10 cellular contexts compared by ENCODE assay signal in the genomic region with DNA sequence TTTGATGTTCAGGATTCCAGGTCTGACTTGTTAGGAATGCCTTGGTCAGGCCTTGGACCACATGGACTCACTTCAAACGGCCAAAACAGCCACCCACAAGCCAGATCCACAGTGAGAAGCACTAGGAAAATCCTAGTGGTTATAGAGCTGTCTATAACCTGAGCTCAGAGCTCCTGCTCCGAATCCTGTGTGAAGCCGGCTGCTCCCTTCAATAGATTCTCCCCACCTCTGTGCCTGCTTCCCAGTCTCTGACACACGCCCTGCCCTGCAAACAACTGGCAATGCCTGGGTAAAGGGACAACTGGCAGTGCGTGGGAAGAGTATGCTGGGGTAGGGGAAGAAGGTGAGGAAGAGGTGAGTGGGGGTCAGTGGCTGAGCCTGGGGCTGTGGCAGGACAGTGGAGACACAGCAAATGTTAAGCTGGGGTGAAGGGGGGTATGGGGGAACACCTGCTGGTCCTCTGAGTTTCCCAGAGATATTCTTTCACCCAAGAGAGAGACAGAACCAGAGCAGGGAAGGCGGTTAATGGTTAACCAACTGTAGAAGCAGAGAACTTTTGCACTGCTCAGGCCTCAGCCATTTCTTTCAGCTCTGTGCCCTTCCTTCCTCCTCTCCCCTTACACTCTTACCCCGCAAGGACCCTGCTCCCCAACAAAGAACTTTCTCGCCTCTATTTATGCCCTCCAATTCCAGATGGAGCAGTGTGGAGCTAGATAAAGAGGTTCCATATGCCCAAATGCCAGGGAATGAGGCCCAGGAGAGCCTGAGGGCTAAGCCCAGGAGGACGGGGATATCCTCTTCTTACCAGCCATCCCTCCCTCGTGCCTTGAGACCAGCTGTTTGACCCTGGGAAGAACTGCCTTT. TPM values are rescaled to one million over a fixed set of nuclear protein-coding genes. Genes with fewer than 3 reads are reported as not detected.
DNase-seq lines count a peak whose midpoint lies in the region; ATAC-seq and TF ChIP-seq lines count a peak whose summit lies in the region.
"Had no signal": no experiment of that assay in that cellular context is flagged by ENCODE, and none has a peak within 500 bp of the region (broad histone marks: within the 10 kb centered on the region; RNA-seq: fewer than 3 reads in every experiment).

No MANE protein-coding gene starts in this region.

- H3K4me1 ChIP-seq in breast epithelium (peaks cover 0 to 4% of the 10 kb centered on the region in 2 donors), endodermal cell (ENCODE audit: control insufficient read depth, insufficient read depth, low read length) (peaks cover 23% of the 10 kb centered on the region), mucosa of stomach (ENCODE audit: control insufficient read depth, insufficient read depth, low read length) (peaks cover 61% of the 10 kb centered on the region), transverse colon (peaks cover 14 to 84% (median 75%) of the 10 kb centered on the region in 4 donors)

- intact Hi-C loops in MCF 10A (cut with micrococcal nuclease): loop anchor here (1.0 kb wide), 6 partner anchors 32 to 217 kb away; no protein-coding TSS in a partner anchor
- intact Hi-C loops in breast epithelium (cut with DNase I; ENCODE audit: low total_unique reads): loop anchor here (10.0 kb wide), 1 partner anchor 205 kb away; no protein-coding TSS in a partner anchor
- intact Hi-C loops in transverse colon (cut with DNase I; ENCODE audit: low total_unique reads): loop anchor here (5.0 to 10.0 kb wide), 2 partner anchors 75 to 107 kb away; no protein-coding TSS in a partner anchor
- intact Hi-C loops in CD4-positive, alpha-beta T cell (cut with DNase I, micrococcal nuclease): loop anchor here in 1 of 2 experiments (10.0 kb wide), 1 partner anchor 365 kb away; no protein-coding TSS in a partner anchor

- H3K9me3 ChIP-seq in breast epithelium (no peaks in the 10 kb centered on the region), endodermal cell (ENCODE audit: control insufficient read depth, low read length) (no peaks in the 10 kb centered on the region), mucosa of stomach (ENCODE audit: control insufficient read depth, low read length) (no peaks in the 10 kb centered on the region), transverse colon (no peaks in the 10 kb centered on the region)
- no peaks in the 10 kb centered on the region for H3K9me3 ChIP-seq in CD4-positive, alpha-beta T cell (ENCODE audit: control insufficient read depth, low read length)

- no TSS peak for BruUV-seq in MCF 10A (replicated peaks; lab: Mats Ljungman, UMichigan)

- no peaks in the 10 kb centered on the region for H3K36me3 Mint-ChIP-seq in MCF 10A (ENCODE audit: insufficient read depth, unreplicated experiment)
- no peaks in the 10 kb centered on the region for H3K36me3 Mint-ChIP-seq in endodermal cell (ENCODE audit: low read depth)
- no peaks in the 10 kb centered on the region for H3K36me3 Mint-ChIP-seq in CD4-positive, alpha-beta T cell (ENCODE audit: low read depth)

- DNase-seq in MCF 10A (ENCODE audit: unreplicated experiment): no peak
- DNase-seq in breast epithelium (ENCODE audit: low spot score in 2 of 2): no peak
- peak; percentile 49 for DNase-seq in endodermal cell
- DNase-seq in transverse colon: peak; percentile 77
- DNase-seq in CD4-positive, alpha-beta T cell: no peak
- DNase-seq in AG20443 (ENCODE audit: low spot score): no peak
- DNase-seq: stimulated activated CD4-positive, alpha-beta T cell treated with anti-CD3 and anti-CD28 coated beads, Interleukin-4, amount 100 ng/mL, for 1 hour; T1000 had no signal

- in situ Hi-C loops in transverse colon (cut with MboI; ENCODE audit: low pct_ligation_motif_present in 1 of 4, low pct_unique_long_range_greater_than_20kb in 1 of 4, low sequenced_read_pairs in 3 of 4): loop anchor here in 2 of 4 donors (10.0 to 25.0 kb wide), 3 partner anchors 102 to 215 kb away; no protein-coding TSS in a partner anchor

- no peak overlapping the region for H3K4me3 ChIP-seq in breast epithelium
- peak overlapping the region; percentile 100 for H3K4me3 ChIP-seq in endodermal cell (ENCODE audit: low read length)
- peak overlapping the region; percentile 37 for H3K4me3 ChIP-seq in mucosa of stomach (ENCODE audit: low read length)
- peak overlapping the region in 2 of 4 donors; percentile 6 to 26 for H3K4me3 ChIP-seq in transverse colon

- TF ChIP-seq POLR2A in breast epithelium (IDR thresholded peaks at IDR 0.05): no peak
- peak; percentile 63 for TF ChIP-seq POLR2A in transverse colon (IDR thresholded peaks at IDR 0.05)

- peak overlapping the region; percentile 7 for H3K27ac Mint-ChIP-seq in MCF 10A (ENCODE audit: low read depth, unreplicated experiment)
- H3K27ac Mint-ChIP-seq in endodermal cell: peak overlapping the region; percentile 59
- no peak overlapping the region for H3K27ac Mint-ChIP-seq in CD4-positive, alpha-beta T cell

- no peak overlapping the region for H3K4me3 Mint-ChIP-seq in MCF 10A (ENCODE audit: unreplicated experiment)
- H3K4me3 Mint-ChIP-seq in endodermal cell: peak overlapping the region; percentile 93
- no peak overlapping the region for H3K4me3 Mint-ChIP-seq in CD4-positive, alpha-beta T cell

- TF ChIP-seq EP300 in transverse colon (IDR thresholded peaks at IDR 0.05; ENCODE audit: low read depth): no peak

- CTCF ChIA-PET in MCF 10A (lab: Yijun Ruan, JAX): interaction anchor here (0.6 to 19.5 kb wide), 53 partner anchors 5 to 1369 kb away, joined by 3 to 1037 read pairs (median 5); no protein-coding TSS in a partner anchor
- CTCF ChIA-PET in CD4-positive, alpha-beta T cell (lab: Charles Lee): interaction anchor here (1.0 kb wide), 1 partner anchor 218 kb away, joined by 8 read pairs; no protein-coding TSS in a partner anchor

- TF ChIP-seq CTCF in MCF 10A (IDR thresholded peaks at IDR 0.05; ENCODE audit: unreplicated experiment) (no peak), breast epithelium (IDR thresholded peaks at IDR 0.05) (no peak), endodermal cell (conservative IDR thresholded peaks at IDR 0.05) (peak; percentile 9), transverse colon (IDR thresholded peaks at IDR 0.05) (no peak)
- no peak for TF ChIP-seq CTCF in CD4-positive, alpha-beta T cell (IDR thresholded peaks at IDR 0.05)

- H3K27ac ChIP-seq in breast epithelium (no peak overlapping the region), endodermal cell (ENCODE audit: low read depth, low read length) (peak overlapping the region; percentile 12), transverse colon (peak overlapping the region; percentile 91 to 92 (median 91))
- no peak overlapping the region for H3K27ac ChIP-seq in CD4-positive, alpha-beta T cell (ENCODE audit: low read depth, low read length)

- H3K27me3 ChIP-seq in breast epithelium: no peaks in the 10 kb centered on the region
- no peaks in the 10 kb centered on the region for H3K27me3 ChIP-seq in endodermal cell (ENCODE audit: control insufficient read depth, insufficient read depth, low read length, poor library complexity, severe bottlenecking)
- no peaks in the 10 kb centered on the region for H3K27me3 ChIP-seq in mucosa of stomach (ENCODE audit: control insufficient read depth, insufficient read depth, low read length)
- no peaks in the 10 kb centered on the region for H3K27me3 ChIP-seq in transverse colon
- peaks cover 37% of the 10 kb centered on the region for H3K27me3 ChIP-seq in CD4-positive, alpha-beta T cell (ENCODE audit: control insufficient read depth, insufficient read depth, low read length)

- H3K27me3 Mint-ChIP-seq in MCF 10A (ENCODE audit: insufficient read depth, unreplicated experiment) (no peaks in the 10 kb centered on the region), endodermal cell (ENCODE audit: insufficient read depth) (peaks cover 23% of the 10 kb centered on the region)
- H3K27me3 Mint-ChIP-seq in CD4-positive, alpha-beta T cell: peaks cover 61% of the 10 kb centered on the region

- H3K36me3 ChIP-seq in breast epithelium (no peaks in the 10 kb centered on the region), endodermal cell (ENCODE audit: control insufficient read depth, insufficient read depth, low read length) (peaks cover 74% of the 10 kb centered on the region), mucosa of stomach (ENCODE audit: control insufficient read depth, insufficient read depth, low read length) (no peaks in the 10 kb centered on the region), transverse colon (no peaks in the 10 kb centered on the region)

- POLR2A ChIA-PET in MCF 10A (lab: Yijun Ruan, JAX): interaction anchor here (0.7 to 14.6 kb wide), 14 partner anchors 19 to 258 kb away, joined by 3 to 186 read pairs (median 15); no protein-coding TSS in a partner anchor
- POLR2A ChIA-PET in CD4-positive, alpha-beta T cell (lab: Charles Lee): no interaction called here

- ATAC-seq in GM21528 (IDR thresholded peaks at IDR 0.05; ENCODE audit: low FRiP score, unreplicated experiment): no peak
- no peak for ATAC-seq in CD4-positive, alpha-beta T cell (ENCODE audit: poor library complexity)

- H3K9me3 Mint-ChIP-seq in MCF 10A (ENCODE audit: unreplicated experiment) (no peaks in the 10 kb centered on the region), endodermal cell (no peaks in the 10 kb centered on the region)
- no peaks in the 10 kb centered on the region for H3K9me3 Mint-ChIP-seq in CD4-positive, alpha-beta T cell

- H3K4me1 Mint-ChIP-seq in MCF 10A (ENCODE audit: insufficient read depth, unreplicated experiment) (peaks cover 62% of the 10 kb centered on the region), endodermal cell (peaks cover 78% of the 10 kb centered on the region)
- peaks cover 10% of the 10 kb centered on the region for H3K4me1 Mint-ChIP-seq in CD4-positive, alpha-beta T cell (ENCODE audit: low read depth)

- 62 to 76% methylated on average over 5 to 10 of the region's 10 CpGs for WGBS in endodermal cell (ENCODE audit: insufficient coverage in 1 of 2, insufficient read length in 1 of 2), 2 experiments
- 50 to 51% methylated on average over 4 to 10 of the region's 10 CpGs for WGBS in transverse colon (ENCODE audit: low coverage in 1 of 2), 2 donors

- H3K9ac ChIP-seq in endodermal cell (ENCODE audit: extremely low read depth, low read length, poor library complexity, severe bottlenecking) (peak overlapping the region; percentile 27), mucosa of stomach (ENCODE audit: low read length) (peak overlapping the region; percentile 84)

RNA-seq across cellular contexts. Expression of a gene that starts 4.4 kb away (rescaled TPM):
- 59.2 and 69.7 TPM in 2 replicates for total RNA-seq in MCF 10A (2022)
- total RNA-seq in breast epithelium: 10 to 100 TPM; 11.3 to 18.2 (median 11.5) TPM
- total RNA-seq in endodermal cell: 10 to 100 TPM; 61.2 to 86.1 TPM
- 22.9 TPM for polyA plus RNA-seq in endodermal cell (2013, experiment 1 of 2)
- 24.4 TPM for polyA plus RNA-seq in endodermal cell (2013, experiment 2 of 2)
- 100 to 1,000 TPM in 1 of 4 donors, 10 to 100 TPM in 3; 77.4 to 140 (median 85.5) TPM for total RNA-seq in transverse colon
- under 1 TPM; 0.75 to 0.77 TPM for total RNA-seq in CD4-positive, alpha-beta T cell

Comparison
In these comparisons a context has a peak if more than half of its experiments do, and no peak if none do; other contexts are left out.
1. DNase-seq: peak in endodermal cell (single experiment) and transverse colon (single experiment); none in MCF 10A (single experiment), breast epithelium (0 of 2), CD4-positive, alpha-beta T cell (0 of 10) and AG20443 (single experiment).
2. H3K27ac ChIP-seq: peak in endodermal cell (single experiment) and transverse colon (4 of 4); none in breast epithelium (0 of 2) and CD4-positive, alpha-beta T cell (single experiment).
3. H3K4me3 ChIP-seq: peak in endodermal cell (single experiment) and mucosa of stomach (single experiment); none in breast epithelium (0 of 3).
4. RNA of a gene that starts 4.4 kb away (total RNA-seq): 61.2 to 86.1 TPM in endodermal cell, 77.4 to 140 TPM in transverse colon, 59.2 to 69.7 TPM in MCF 10A and 11.3 to 18.2 TPM in breast epithelium; 0.75 to 0.77 TPM in CD4-positive, alpha-beta T cell; every median in the first group is over 4 times any median in the second.